In genomic region chrX:1717326-1717725, GRCh38 we compare ENCODE assay signal across 23 cellular contexts.
"Had no signal": no experiment of that assay in that cellular context is flagged by ENCODE, and none has a peak within 500 bp of the region (broad histone marks: within the 10 kb centered on the region; RNA-seq: fewer than 3 reads in every experiment).

No MANE protein-coding gene starts in this region.

- H3K27ac Mint-ChIP-seq: effector memory CD8-positive, alpha-beta T cell; naive thymus-derived CD4-positive, alpha-beta T cell had no signal

- DNase-seq: dermis blood vessel endothelial cell; effector memory CD8-positive, alpha-beta T cell; foreskin fibroblast; gastrocnemius medialis; left cardiac atrium; left ventricle myocardium inferior; mammary epithelial cell; mesendoderm; midbrain; naive thymus-derived CD4-positive, alpha-beta T cell; nucleus accumbens; ovary; retina; right lobe of liver; stimulated activated CD4-positive, alpha-beta T cell treated with anti-CD3 and anti-CD28 coated beads, Interleukin-12 subunit alpha, Interleukin-12 subunit beta, amount 100 ng/mL, for 4 hours; stimulated activated CD4-positive, alpha-beta T cell treated with anti-CD3 and anti-CD28 coated beads, Interleukin-1b, Interleukin-23, amount 100 ng/mL, for 48 hours; stimulated activated CD4-positive, alpha-beta T cell treated with anti-CD3 and anti-CD28 coated beads, Interleukin-4, amount 100 ng/mL, for 1 hour; stimulated activated CD8-positive, alpha-beta memory T cell treated with anti-CD3 and anti-CD28 coated beads, Interleukin-4, amount 100 ng/mL, for 48 hours; stimulated activated naive CD4-positive, alpha-beta T cell; stomach; thyroid gland; trophoblast cell had no signal

- H3K27me3 Mint-ChIP-seq: effector memory CD8-positive, alpha-beta T cell; naive thymus-derived CD4-positive, alpha-beta T cell had no signal

- ATAC-seq: effector memory CD8-positive, alpha-beta T cell; gastrocnemius medialis; left cardiac atrium; naive thymus-derived CD4-positive, alpha-beta T cell; right lobe of liver had no signal

- H3K4me3 Mint-ChIP-seq: effector memory CD8-positive, alpha-beta T cell; naive thymus-derived CD4-positive, alpha-beta T cell; nephron had no signal

- H3K9me3 Mint-ChIP-seq: effector memory CD8-positive, alpha-beta T cell had no signal
